28 cellular contexts compared by ENCODE assay signal in the genomic region with DNA sequence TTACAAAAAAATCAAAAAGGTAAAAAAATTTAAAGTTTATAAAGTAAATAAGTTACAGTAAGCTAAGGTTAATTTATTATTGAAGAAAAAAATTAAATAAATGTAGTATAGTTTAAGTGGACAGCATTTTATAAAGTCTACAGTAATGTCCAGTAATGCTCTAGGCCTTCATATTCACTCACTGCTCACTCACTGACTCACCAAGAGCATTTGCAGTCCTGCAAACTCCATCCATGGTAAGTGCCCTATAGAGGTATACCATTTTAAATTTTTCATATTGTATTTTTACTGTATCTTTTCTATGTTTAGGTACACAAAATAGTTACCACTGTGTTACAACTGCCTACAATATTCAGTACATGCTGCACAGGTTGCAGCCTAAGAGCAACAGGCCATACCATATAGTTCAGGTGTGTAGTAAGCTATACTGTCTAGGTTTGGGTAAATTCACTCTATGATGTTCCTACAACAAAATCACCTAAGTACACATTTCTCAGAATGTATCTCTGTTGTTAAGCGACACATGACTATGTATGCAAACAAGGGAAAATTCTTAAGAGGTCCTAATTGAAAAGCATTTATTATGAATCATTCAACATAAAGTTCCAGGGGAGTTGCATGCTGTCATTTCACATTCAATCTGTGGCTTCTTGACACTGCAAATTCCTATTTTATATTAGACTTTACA.
DNase-seq lines count a peak whose midpoint lies in the region; ATAC-seq and TF ChIP-seq lines count a peak whose summit lies in the region.
"Had no signal": no experiment of that assay in that cellular context is flagged by ENCODE, and none has a peak within 500 bp of the region (broad histone marks: within the 10 kb centered on the region; RNA-seq: fewer than 3 reads in every experiment).

No MANE protein-coding gene starts in this region.

- no peak overlapping the region for H3K27ac ChIP-seq in naive thymus-derived CD4-positive, alpha-beta T cell (ENCODE audit: low read depth, low read length)
- H3K27ac ChIP-seq in MM.1S (ENCODE audit: low read length): no peak overlapping the region
- H3K27ac ChIP-seq: RWPE1 had no signal

- ATAC-seq in activated naive CD8-positive, alpha-beta T cell treated with anti-CD3 and anti-CD28 coated beads, Interleukin-2, amount 50 U/mL, for 24 hours: no peak
- no peak for ATAC-seq in T-helper 17 cell
- ATAC-seq in naive thymus-derived CD4-positive, alpha-beta T cell: no peak
- no peak for ATAC-seq in GM18868 (IDR thresholded peaks at IDR 0.05; ENCODE audit: unreplicated experiment)
- no peak for ATAC-seq in activated CD4-positive, alpha-beta T cell treated with anti-CD3 and anti-CD28 coated beads for 36 hours
- ATAC-seq: lower lobe of right lung had no signal

- no peaks in the 10 kb centered on the region for H3K9me2 ChIP-seq in MM.1S (replicated peaks; ENCODE audit: insufficient read depth, low read length)

- CTCF ChIA-PET in naive thymus-derived CD4-positive, alpha-beta T cell (lab: Charles Lee): interaction anchor here (1.1 kb wide), 1 partner anchor 24 kb away, joined by 3 read pairs; no protein-coding TSS in a partner anchor
- CTCF ChIA-PET in activated CD4-positive, alpha-beta T cell treated with anti-CD3 and anti-CD28 coated beads for 36 hours (lab: Charles Lee): interaction anchor here (1.3 to 1.5 kb wide), 3 partner anchors 14 to 28 kb away, joined by 3 to 4 read pairs (median 3); no protein-coding TSS in a partner anchor

- H3F3A ChIP-seq in MM.1S (ENCODE audit: insufficient read depth, low read length): peaks cover 6% of the 10 kb centered on the region

- POLR2A ChIA-PET in naive thymus-derived CD4-positive, alpha-beta T cell (lab: Charles Lee): interaction anchor here (0.7 to 0.9 kb wide), 2 partner anchors 15 to 125 kb away, joined by 3 to 4 read pairs; a partner anchor contains a TSS
- POLR2A ChIA-PET in activated CD4-positive, alpha-beta T cell treated with anti-CD3 and anti-CD28 coated beads for 36 hours (lab: Charles Lee): no interaction called here

- H3K9me3 ChIP-seq in T-helper 17 cell (ENCODE audit: control insufficient read depth, low read length, poor library complexity, severe bottlenecking) (no peaks in the 10 kb centered on the region), MM.1S (replicated peaks; ENCODE audit: insufficient read depth, low read length) (no peaks in the 10 kb centered on the region)
- H3K9me3 ChIP-seq in naive thymus-derived CD4-positive, alpha-beta T cell (ENCODE audit: control insufficient read depth in 2 of 3, low read length in 3 of 3): no peaks in the 10 kb centered on the region
- H3K9me3 ChIP-seq: colonic mucosa, lower lobe of right lung, pancreas had no signal

- no peaks in the 10 kb centered on the region for H3K27me3 Mint-ChIP-seq in activated naive CD8-positive, alpha-beta T cell
- H3K27me3 Mint-ChIP-seq in activated naive CD8-positive, alpha-beta T cell treated with anti-CD3 and anti-CD28 coated beads, Interleukin-2, amount 50 U/mL, for 24 hours: no peaks in the 10 kb centered on the region
- H3K27me3 Mint-ChIP-seq in T-helper 17 cell: no peaks in the 10 kb centered on the region
- H3K27me3 Mint-ChIP-seq in naive thymus-derived CD4-positive, alpha-beta T cell: no peaks in the 10 kb centered on the region
- no peaks in the 10 kb centered on the region for H3K27me3 Mint-ChIP-seq in activated CD4-positive, alpha-beta T cell treated with anti-CD3 and anti-CD28 coated beads for 36 hours
- H3K27me3 Mint-ChIP-seq: CD8-positive, alpha-beta memory T cell had no signal

- H3K4me3 ChIP-seq in naive thymus-derived CD4-positive, alpha-beta T cell (ENCODE audit: low read length): no peak overlapping the region
- no peak overlapping the region for H3K4me3 ChIP-seq in MM.1S (ENCODE audit: low read length)
- H3K4me3 ChIP-seq: colonic mucosa, lower lobe of right lung, pancreas, smooth muscle cell had no signal

- no peaks in the 10 kb centered on the region for H3K9me3 Mint-ChIP-seq in activated naive CD8-positive, alpha-beta T cell (ENCODE audit: low read depth)
- no peaks in the 10 kb centered on the region for H3K9me3 Mint-ChIP-seq in activated naive CD8-positive, alpha-beta T cell treated with anti-CD3 and anti-CD28 coated beads, Interleukin-2, amount 50 U/mL, for 24 hours
- H3K9me3 Mint-ChIP-seq in naive thymus-derived CD4-positive, alpha-beta T cell: no peaks in the 10 kb centered on the region
- no peaks in the 10 kb centered on the region for H3K9me3 Mint-ChIP-seq in activated CD4-positive, alpha-beta T cell treated with anti-CD3 and anti-CD28 coated beads for 36 hours (ENCODE audit: low read depth)
- H3K9me3 Mint-ChIP-seq: activated naive CD4-positive, alpha-beta T cell treated with anti-CD3 and anti-CD28 coated beads for 36 hours; CD8-positive, alpha-beta memory T cell; nephron progenitor cell; T-helper 1 cell treated with Interleukin-12 subunit alpha and Interleukin-12 subunit beta and Interleukin-4 antibody, amounts not matched to agents 30 μg/mL and 1 μg/mL, for 36 hours had no signal

- no peak overlapping the region for H3K9ac ChIP-seq in MM.1S (ENCODE audit: low read length)

- no peaks in the 10 kb centered on the region for H3K27me3 ChIP-seq in naive thymus-derived CD4-positive, alpha-beta T cell (ENCODE audit: control insufficient read depth in 2 of 2, insufficient read depth in 2 of 2, low read length in 2 of 2)
- no peaks in the 10 kb centered on the region for H3K27me3 ChIP-seq in MM.1S (replicated peaks; ENCODE audit: insufficient read depth, low read length)
- H3K27me3 ChIP-seq: colonic mucosa, pancreas had no signal

- no peak for DNase-seq in activated naive CD8-positive, alpha-beta T cell treated with anti-CD3 and anti-CD28 coated beads, Interleukin-2, amount 50 U/mL, for 24 hours
- DNase-seq in T-helper 17 cell: no peak
- DNase-seq in naive thymus-derived CD4-positive, alpha-beta T cell: no peak
- no peak for DNase-seq in activated CD4-positive, alpha-beta T cell treated with anti-CD3 and anti-CD28 coated beads for 36 hours
- DNase-seq in NCI-H187 treated with DMSO at 0.1 percent for 48 hours (lab: John Stamatoyannopoulos, UW): no peak
- DNase-seq in MM.1S: no peak
- DNase-seq: 8988T; activated CD4-positive, alpha-beta T cell treated with anti-CD3 and anti-CD28 coated beads for 4 hours; activated naive CD4-positive, alpha-beta T cell treated with anti-CD3 and anti-CD28 coated beads for 36 hours; activated T-cell treated with anti-CD3 and anti-CD28 coated beads, Interleukin-2, amount 50 U/mL, for 48 hours; CD8-positive, alpha-beta memory T cell; colonic mucosa; DMS 273 treated with DMSO at 0.1 percent for 48 hours; effector memory CD4-positive, alpha-beta T cell; head of caudate nucleus; lower lobe of right lung; NCI-H2081; NCI-H226; NCI-H69; nephron progenitor cell; pancreas; stimulated activated CD4-positive, alpha-beta T cell treated with anti-CD3 and anti-CD28 coated beads, Interleukin-1b, Interleukin-23, amount 100 ng/mL, for 48 hours; substantia nigra had no signal

- H3K4me3 Mint-ChIP-seq in activated naive CD8-positive, alpha-beta T cell: no peak overlapping the region
- H3K4me3 Mint-ChIP-seq in activated naive CD8-positive, alpha-beta T cell treated with anti-CD3 and anti-CD28 coated beads, Interleukin-2, amount 50 U/mL, for 24 hours: no peak overlapping the region
- H3K4me3 Mint-ChIP-seq in T-helper 17 cell: no peak overlapping the region
- no peak overlapping the region for H3K4me3 Mint-ChIP-seq in naive thymus-derived CD4-positive, alpha-beta T cell
- no peak overlapping the region for H3K4me3 Mint-ChIP-seq in activated CD4-positive, alpha-beta T cell treated with anti-CD3 and anti-CD28 coated beads for 36 hours
- H3K4me3 Mint-ChIP-seq: activated naive CD4-positive, alpha-beta T cell treated with anti-CD3 and anti-CD28 coated beads for 36 hours; nephron progenitor cell; T-helper 1 cell treated with Interleukin-12 subunit alpha and Interleukin-12 subunit beta and Interleukin-4 antibody, amounts not matched to agents 30 μg/mL and 1 μg/mL, for 36 hours had no signal

- no peak overlapping the region for H2AFZ ChIP-seq in MM.1S (ENCODE audit: low read length)

- intact Hi-C loops in naive thymus-derived CD4-positive, alpha-beta T cell (cut with micrococcal nuclease): no loop called here
- intact Hi-C loops in activated CD4-positive, alpha-beta T cell treated with anti-CD3 and anti-CD28 coated beads for 36 hours (cut with DNase I, micrococcal nuclease): no loop called here

- peak overlapping the region; percentile 46 for H3K27ac Mint-ChIP-seq in activated naive CD8-positive, alpha-beta T cell
- H3K27ac Mint-ChIP-seq in activated naive CD8-positive, alpha-beta T cell treated with anti-CD3 and anti-CD28 coated beads, Interleukin-2, amount 50 U/mL, for 24 hours: no peak overlapping the region
- H3K27ac Mint-ChIP-seq in T-helper 17 cell: peak overlapping the region; percentile 92
- H3K27ac Mint-ChIP-seq in naive thymus-derived CD4-positive, alpha-beta T cell: peak overlapping the region in 6 of 9 donors; percentile 10 to 97 (median 94)
- H3K27ac Mint-ChIP-seq in activated CD4-positive, alpha-beta T cell treated with anti-CD3 and anti-CD28 coated beads for 36 hours: no peak overlapping the region
- H3K27ac Mint-ChIP-seq: activated naive CD4-positive, alpha-beta T cell treated with anti-CD3 and anti-CD28 coated beads for 36 hours; nephron progenitor cell had no signal

- no peaks in the 10 kb centered on the region for H3K36me3 ChIP-seq in naive thymus-derived CD4-positive, alpha-beta T cell (ENCODE audit: control insufficient read depth in 2 of 3, insufficient read depth in 3 of 3, low read length in 3 of 3)
- H3K36me3 ChIP-seq in MM.1S (replicated peaks; ENCODE audit: insufficient read depth, low read length): no peaks in the 10 kb centered on the region
- H3K36me3 ChIP-seq: colonic mucosa had no signal

- no peaks in the 10 kb centered on the region for H4K20me1 ChIP-seq in MM.1S (ENCODE audit: insufficient read depth, low read length)

- H3K4me1 ChIP-seq in naive thymus-derived CD4-positive, alpha-beta T cell (ENCODE audit: control insufficient read depth in 2 of 2, insufficient read depth in 2 of 2, low read length in 2 of 2): peaks cover 13 to 15% of the 10 kb centered on the region in 2 donors
- peaks cover 15% of the 10 kb centered on the region for H3K4me1 ChIP-seq in MM.1S (ENCODE audit: low read length)
- H3K4me1 ChIP-seq: colonic mucosa had no signal

- TF ChIP-seq CTCF in MM.1S (IDR thresholded peaks at IDR 0.05; ENCODE audit: low read length): no peak

- peaks cover 14% of the 10 kb centered on the region for H3K79me2 ChIP-seq in MM.1S (ENCODE audit: low read length)

- peaks cover 11% of the 10 kb centered on the region for H3K36me3 Mint-ChIP-seq in activated naive CD8-positive, alpha-beta T cell
- H3K36me3 Mint-ChIP-seq in activated naive CD8-positive, alpha-beta T cell treated with anti-CD3 and anti-CD28 coated beads, Interleukin-2, amount 50 U/mL, for 24 hours (ENCODE audit: low read depth): peaks cover 5% of the 10 kb centered on the region
- no peaks in the 10 kb centered on the region for H3K36me3 Mint-ChIP-seq in T-helper 17 cell (ENCODE audit: low read depth)
- H3K36me3 Mint-ChIP-seq in naive thymus-derived CD4-positive, alpha-beta T cell: peaks cover 0 to 13% (median 8%) of the 10 kb centered on the region in 5 donors
- H3K36me3 Mint-ChIP-seq in activated CD4-positive, alpha-beta T cell treated with anti-CD3 and anti-CD28 coated beads for 36 hours (ENCODE audit: low read depth): peaks cover 6% of the 10 kb centered on the region

- peaks cover 27% of the 10 kb centered on the region for H3K4me1 Mint-ChIP-seq in activated naive CD8-positive, alpha-beta T cell (ENCODE audit: low read depth)
- peaks cover 24% of the 10 kb centered on the region for H3K4me1 Mint-ChIP-seq in activated naive CD8-positive, alpha-beta T cell treated with anti-CD3 and anti-CD28 coated beads, Interleukin-2, amount 50 U/mL, for 24 hours
- H3K4me1 Mint-ChIP-seq in T-helper 17 cell: peaks cover 13% of the 10 kb centered on the region
- H3K4me1 Mint-ChIP-seq in naive thymus-derived CD4-positive, alpha-beta T cell: peaks cover 4 to 30% (median 21%) of the 10 kb centered on the region in 7 donors
- peaks cover 24% of the 10 kb centered on the region for H3K4me1 Mint-ChIP-seq in activated CD4-positive, alpha-beta T cell treated with anti-CD3 and anti-CD28 coated beads for 36 hours

- H3K4me2 ChIP-seq in MM.1S (ENCODE audit: low read depth, low read length): no peak overlapping the region
- H3K4me2 ChIP-seq: smooth muscle cell had no signal

Comparison
In these comparisons a context has a peak if more than half of its experiments do, and no peak if none do; other contexts are left out.
1. H3K27ac Mint-ChIP-seq: peak in activated naive CD8-positive, alpha-beta T cell (single experiment), T-helper 17 cell (single experiment) and naive thymus-derived CD4-positive, alpha-beta T cell (6 of 9); none in activated naive CD8-positive, alpha-beta T cell treated with anti-CD3 and anti-CD28 coated beads, Interleukin-2, amount 50 U/mL, for 24 hours (single experiment) and activated CD4-positive, alpha-beta T cell treated with anti-CD3 and anti-CD28 coated beads for 36 hours (single experiment).